8 cellular contexts compared by ENCODE assay signal in the genomic region with DNA sequence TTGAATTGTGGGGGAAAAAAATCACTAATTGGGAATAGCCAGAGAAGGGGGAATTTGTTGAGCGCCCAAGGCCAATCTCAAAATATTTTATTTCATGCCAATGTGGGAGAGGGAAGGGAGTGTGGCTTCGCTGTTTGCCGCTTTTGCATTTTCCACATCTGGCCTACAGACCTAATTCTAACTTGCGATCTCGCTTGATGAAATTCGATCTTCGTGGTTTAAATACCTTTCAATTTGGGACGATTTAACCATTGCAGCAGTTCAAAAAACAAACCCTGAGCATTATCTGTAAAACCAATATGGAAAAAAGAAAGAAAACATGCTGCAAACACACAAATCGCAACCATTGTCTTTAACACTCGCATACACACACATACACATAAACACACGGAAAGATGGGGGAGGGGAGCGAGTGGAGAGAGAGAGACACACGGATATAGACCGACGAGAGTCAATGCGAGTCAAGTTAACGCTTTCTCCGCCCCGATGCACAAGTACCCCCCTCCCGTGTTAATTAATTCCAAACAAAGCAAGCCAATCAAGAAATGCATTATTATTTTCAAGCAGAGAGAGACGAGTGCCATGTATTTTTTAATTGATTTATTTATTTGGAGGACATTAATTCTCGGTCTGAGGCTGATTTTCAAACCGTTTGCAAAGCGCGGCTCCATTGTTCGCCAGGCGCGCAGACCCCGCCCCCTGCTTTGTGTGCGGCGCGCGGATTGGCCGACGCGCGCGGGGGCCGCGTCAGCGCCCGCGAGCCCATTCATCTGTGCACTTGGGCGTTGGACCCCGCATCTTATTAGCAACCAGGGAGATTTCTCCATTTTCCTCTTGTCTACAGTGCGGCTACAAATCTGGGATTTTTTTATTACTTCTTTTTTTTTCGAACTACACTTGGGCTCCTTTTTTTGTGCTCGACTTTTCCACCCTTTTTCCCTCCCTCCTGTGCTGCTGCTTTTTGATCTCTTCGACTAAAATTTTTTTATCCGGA. TPM values are rescaled to one million over a fixed set of nuclear protein-coding genes. Genes with fewer than 3 reads are reported as not detected.
DNase-seq lines count a peak whose midpoint lies in the region; TF ChIP-seq lines count a peak whose summit lies in the region.

A gene with protein sequence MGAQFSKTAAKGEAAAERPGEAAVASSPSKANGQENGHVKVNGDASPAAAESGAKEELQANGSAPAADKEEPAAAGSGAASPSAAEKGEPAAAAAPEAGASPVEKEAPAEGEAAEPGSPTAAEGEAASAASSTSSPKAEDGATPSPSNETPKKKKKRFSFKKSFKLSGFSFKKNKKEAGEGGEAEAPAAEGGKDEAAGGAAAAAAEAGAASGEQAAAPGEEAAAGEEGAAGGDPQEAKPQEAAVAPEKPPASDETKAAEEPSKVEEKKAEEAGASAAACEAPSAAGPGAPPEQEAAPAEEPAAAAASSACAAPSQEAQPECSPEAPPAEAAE (plus strand): TSS at position 775 of the 994 bp plus-strand sequence. CDS start 401 bp downstream, outside the sequence.

- no peaks in the 10 kb centered on the region for H3K9me2 ChIP-seq in MM.1S (replicated peaks; ENCODE audit: insufficient read depth, low read length)

- H3K79me2 ChIP-seq in MM.1S (ENCODE audit: low read length), result peaks cover 26% of the 10 kb centered on the region

- H3K4me1 ChIP-seq in HAP-1 (peaks cover 17% of the 10 kb centered on the region), MM.1S (ENCODE audit: low read length) (peaks cover 7% of the 10 kb centered on the region; the same call in 1 of the 2 replicates), breast epithelium (no peaks in the 10 kb centered on the region), iPS DF 6.9 (ENCODE audit: control insufficient read depth, insufficient read depth, low read length) (peaks cover 2% of the 10 kb centered on the region; the same call in 1 of the 2 replicates), rectal smooth muscle tissue (ENCODE audit: control insufficient read depth, insufficient read depth, low read length) (no peaks in the 10 kb centered on the region)

- peak within 1 kb of the TSS; percentile 96 for H3K9ac ChIP-seq in MM.1S (ENCODE audit: low read length)
- peak within 1 kb of the TSS; percentile 99 for H3K9ac ChIP-seq in rectal smooth muscle tissue (ENCODE audit: low read length)

- no CpG with 5 or more reads among the region's 50 CpGs for WGBS in iPS DF 6.9 (ENCODE audit: insufficient coverage, insufficient read length)

- DNase-seq in activated T-cell treated with anti-CD3 and anti-CD28 coated beads for 48 hours (ENCODE audit: low read depth) (peak; percentile 49), activated T-cell treated with anti-CD3 and anti-CD28 coated beads for 4 hours (no peak), HAP-1 (ENCODE audit: low spot score in 2 of 2) (peak; percentile 88 to 90), MM.1S (peak; percentile 78), RWPE1 (ENCODE audit: low spot score) (peak; percentile 86), breast epithelium (ENCODE audit: low spot score in 2 of 2) (peak; percentile 77 to 79), iPS DF 6.9 (ENCODE audit: low read depth, low spot score) (no peak)

- CTCF ChIA-PET in RWPE1 (lab: Yijun Ruan, JAX), result no interaction called here

- peaks cover 5% of the 10 kb centered on the region for H3K36me3 ChIP-seq in HAP-1 (replicated peaks)
- no peaks in the 10 kb centered on the region for H3K36me3 ChIP-seq in MM.1S (replicated peaks; ENCODE audit: insufficient read depth, low read length)
- no peaks in the 10 kb centered on the region for H3K36me3 ChIP-seq in breast epithelium
- H3K36me3 ChIP-seq in iPS DF 6.9 (ENCODE audit: control insufficient read depth, insufficient read depth, low read length), result peaks cover 4% of the 10 kb centered on the region; the same call in 1 of the 2 replicates
- H3K36me3 ChIP-seq in rectal smooth muscle tissue (ENCODE audit: control insufficient read depth, insufficient read depth, low read length), result peaks cover 4% of the 10 kb centered on the region

- H3K27ac ChIP-seq in MM.1S (ENCODE audit: low read length) (peak within 1 kb of the TSS; percentile 97), RWPE1 (peak within 1 kb of the TSS; percentile 97), breast epithelium (peak within 1 kb of the TSS; percentile 97 to 98), iPS DF 6.9 (ENCODE audit: low read length) (no peak within 1 kb of the TSS), rectal smooth muscle tissue (ENCODE audit: low read depth, low read length) (peak within 1 kb of the TSS; percentile 97)

- intact Hi-C loops in breast epithelium (cut with DNase I; ENCODE audit: low total_unique reads), result no loop called here

- TF ChIP-seq POLR2A in breast epithelium (IDR thresholded peaks at IDR 0.05), result peak; percentile 56

- H3F3A ChIP-seq in MM.1S (ENCODE audit: insufficient read depth, low read length), result peaks cover 27% of the 10 kb centered on the region

- H3K27me3 ChIP-seq in HAP-1 (ENCODE audit: low read depth) (no peaks in the 10 kb centered on the region), MM.1S (replicated peaks; ENCODE audit: insufficient read depth, low read length) (no peaks in the 10 kb centered on the region), breast epithelium (no peaks in the 10 kb centered on the region), iPS DF 6.9 (ENCODE audit: control insufficient read depth, insufficient read depth, low read length) (peaks cover 12% of the 10 kb centered on the region), rectal smooth muscle tissue (ENCODE audit: control insufficient read depth, insufficient read depth, low read length) (no peaks in the 10 kb centered on the region)

- TF ChIP-seq CTCF in MM.1S (IDR thresholded peaks at IDR 0.05; ENCODE audit: low read length) (no peak), RWPE1 (conservative IDR thresholded peaks at IDR 0.05; ENCODE audit: low read depth) (no peak), breast epithelium (IDR thresholded peaks at IDR 0.05) (no peak)

- H3K4me3 ChIP-seq in HAP-1 (peak within 1 kb of the TSS; percentile 81), MM.1S (ENCODE audit: low read length) (peak within 1 kb of the TSS; percentile 99), breast epithelium (peak within 1 kb of the TSS; percentile 70 to 80 (median 70)), iPS DF 6.9 (ENCODE audit: low read length) (peak within 1 kb of the TSS; percentile 90), rectal smooth muscle tissue (ENCODE audit: low read length) (peak within 1 kb of the TSS; percentile 99)

- H2AFZ ChIP-seq in MM.1S (ENCODE audit: low read length), result peak within 1 kb of the TSS; percentile 81

- H4K20me1 ChIP-seq in MM.1S (ENCODE audit: insufficient read depth, low read length), result no peaks in the 10 kb centered on the region

- in situ Hi-C loops in HAP-1 (cut with MboI; ENCODE audit: low sequenced_read_pairs), result loop anchor here (25.0 kb wide), 1 partner anchor 1070 kb away; no protein-coding TSS in a partner anchor

- H3K9me3 ChIP-seq in HAP-1 (no peaks in the 10 kb centered on the region), MM.1S (replicated peaks; ENCODE audit: insufficient read depth, low read length) (no peaks in the 10 kb centered on the region), breast epithelium (no peaks in the 10 kb centered on the region), iPS DF 6.9 (ENCODE audit: control insufficient read depth, insufficient read depth, low read length) (no peaks in the 10 kb centered on the region)

- peak within 1 kb of the TSS; percentile 98 for H3K4me2 ChIP-seq in MM.1S (ENCODE audit: low read depth, low read length)

- POLR2A ChIA-PET in RWPE1 (lab: Yijun Ruan, JAX; ENCODE audit: low non-redundant PET), result interaction anchor here (0.6 kb wide), 1 partner anchor 212 kb away, joined by 3 read pairs; no protein-coding TSS in a partner anchor

RNA-seq across cellular contexts. Expression of the gene that starts here (rescaled TPM):
- total RNA-seq in breast epithelium, result 10 to 100 TPM; 19.8 to 54.4 (median 50.8) TPM

Comparison
In these comparisons a context has a peak if more than half of its experiments do, and no peak if none do; other contexts are left out.
1. DNase-seq: peak in activated T-cell treated with anti-CD3 and anti-CD28 coated beads for 48 hours (single experiment), HAP-1 (2 of 2), MM.1S (single experiment), RWPE1 (single experiment) and breast epithelium (2 of 2); none in activated T-cell treated with anti-CD3 and anti-CD28 coated beads for 4 hours (single experiment) and iPS DF 6.9 (single experiment).
2. Peak in every context shown above with its lines, with median percentiles within 50 percentile points of each other: H3K4me3 ChIP-seq.